In genomic region chr9:34651876-34652602, GRCh38 we compare ENCODE assay signal across 8 cellular contexts. TPM values are rescaled to one million over a fixed set of nuclear protein-coding genes. Genes with fewer than 3 reads are reported as not detected.
DNase-seq lines count a peak whose midpoint lies in the region; ATAC-seq and TF ChIP-seq lines count a peak whose summit lies in the region.

TSS of gene IL11RA (plus strand) at chr9:34652185. CDS start at chr9:34655218, 3,033 bp downstream.

- peak within 1 kb of the TSS; percentile 87 for H3K27ac ChIP-seq in RWPE1
- peak within 1 kb of the TSS; percentile 85 to 93 for H3K27ac ChIP-seq in right atrium auricular region
- peak within 1 kb of the TSS; percentile 30 for H3K27ac ChIP-seq in trophoblast cell (ENCODE audit: low read depth, low read length)

- H3K4me3 ChIP-seq in right atrium auricular region (peak within 1 kb of the TSS; percentile 29 to 52), trophoblast cell (ENCODE audit: low read depth, low read length) (peak within 1 kb of the TSS; percentile 55)

- H4K91ac ChIP-seq in trophoblast cell (ENCODE audit: low read depth, low read length) = peak within 1 kb of the TSS; percentile 62

- H3K79me2 ChIP-seq in trophoblast cell (ENCODE audit: control insufficient read depth, insufficient read depth, low read length, poor library complexity) = peaks cover 6% of the 10 kb centered on the region

- H3K79me1 ChIP-seq in trophoblast cell (ENCODE audit: low read length) = peaks cover 5% of the 10 kb centered on the region

- H3K36me3 ChIP-seq in right atrium auricular region (peaks cover 20% of the 10 kb centered on the region), trophoblast cell (ENCODE audit: control insufficient read depth in 1 of 2, insufficient read depth in 2 of 2, low read length in 2 of 2) (peaks cover 15 to 17% of the 10 kb centered on the region in 2 experiments)

- H3K23ac ChIP-seq in trophoblast cell (ENCODE audit: low read length) = no peak within 1 kb of the TSS

- POLR2A ChIA-PET in RWPE1 (lab: Yijun Ruan, JAX; ENCODE audit: low non-redundant PET) = interaction anchor here (0.6 to 1.3 kb wide), 3 partner anchors 13 to 15 kb away, joined by 3 to 4 read pairs (median 3); no protein-coding TSS in a partner anchor

- peak within 1 kb of the TSS; percentile 14 for H4K12ac ChIP-seq in trophoblast cell (ENCODE audit: low read depth, low read length)

- CTCF ChIA-PET in RWPE1 (lab: Yijun Ruan, JAX) = interaction anchor here (0.7 kb wide), 1 partner anchor 18 kb away, joined by 3 read pairs; no protein-coding TSS in a partner anchor

- H3K18ac ChIP-seq in trophoblast cell (ENCODE audit: low read length) = peak within 1 kb of the TSS; percentile 17

- WGBS in trophoblast cell (ENCODE audit: extremely low coverage, insufficient coverage, insufficient read length) = no CpG with 5 or more reads among the region's 24 CpGs

- peak within 1 kb of the TSS; percentile 73 for H4K8ac ChIP-seq in trophoblast cell (ENCODE audit: low read depth, low read length)

- no peak within 1 kb of the TSS for H3K4ac ChIP-seq in trophoblast cell (ENCODE audit: low read depth, low read length)

- H2AK5ac ChIP-seq in trophoblast cell (ENCODE audit: low read length) = peak within 1 kb of the TSS; percentile 32

- H3K4me2 ChIP-seq in trophoblast cell (ENCODE audit: low read length) = peak within 1 kb of the TSS; percentile 53

- H3K9ac ChIP-seq in trophoblast cell (ENCODE audit: low read length) = no peak within 1 kb of the TSS

- H3K9me3 ChIP-seq in right atrium auricular region (no peaks in the 10 kb centered on the region), trophoblast cell (ENCODE audit: insufficient read depth, low read depth, low read length) (peaks cover 3% of the 10 kb centered on the region)

- H3K27me3 ChIP-seq in right atrium auricular region = no peaks in the 10 kb centered on the region
- no peaks in the 10 kb centered on the region for H3K27me3 ChIP-seq in trophoblast cell (ENCODE audit: insufficient read depth, low read length)

- ATAC-seq in HG02970 (IDR thresholded peaks at IDR 0.05; ENCODE audit: low FRiP score, unreplicated experiment) = no peak

- H3K4me1 ChIP-seq in right atrium auricular region = peaks cover 0 to 82% of the 10 kb centered on the region in 2 donors
- peaks cover 34 to 36% of the 10 kb centered on the region in 2 experiments for H3K4me1 ChIP-seq in trophoblast cell (ENCODE audit: control insufficient read depth in 1 of 2, insufficient read depth in 2 of 2, low read length in 2 of 2)

- peak within 1 kb of the TSS; percentile 34 for H3K14ac ChIP-seq in trophoblast cell (ENCODE audit: low read length)

- DNase-seq in activated CD4-positive, alpha-beta T cell treated with anti-CD3 and anti-CD28 coated beads for 24 hours (ENCODE audit: low read depth in 2 of 2) = peak; percentile 39 to 45
- DNase-seq in activated CD4-positive, alpha-beta T cell treated with anti-CD3 and anti-CD28 coated beads for 1 hour = no peak
- DNase-seq in RWPE1 (ENCODE audit: low spot score) = peak; percentile 94
- peak in 55 of 58 donors; percentile 37 to 93 (median 76) for DNase-seq in anterior cingulate cortex (lab: John Stamatoyannopoulos, UW)
- peak; percentile 95 for DNase-seq in right atrium auricular region (ENCODE audit: low spot score)
- peak; percentile 84 to 89 for DNase-seq in trophoblast cell
- DNase-seq in Kasumi-1 (lab: John Stamatoyannopoulos, UW) = no peak

- H2AFZ ChIP-seq in trophoblast cell (ENCODE audit: insufficient read depth, low read length, poor library complexity) = peak within 1 kb of the TSS; percentile 37

- no peak within 1 kb of the TSS for H2BK12ac ChIP-seq in trophoblast cell (ENCODE audit: low read length)

- H2BK120ac ChIP-seq in trophoblast cell (ENCODE audit: insufficient read depth, low read length, poor library complexity) = peak within 1 kb of the TSS; percentile 18

- TF ChIP-seq CTCF in RWPE1 (conservative IDR thresholded peaks at IDR 0.05; ENCODE audit: low read depth) = no peak
- TF ChIP-seq CTCF in right atrium auricular region (IDR thresholded peaks at IDR 0.05) = no peak

- H2BK5ac ChIP-seq in trophoblast cell (ENCODE audit: low read depth, low read length, poor library complexity) = peak within 1 kb of the TSS; percentile 11

RNA-seq across cellular contexts. Expression of gene IL11RA, which starts in this region (rescaled TPM):
- total RNA-seq in right atrium auricular region = 100 to 1,000 TPM in 1 of 2 donors, 10 to 100 TPM in 1; 58.2 to 108 TPM
- 6.6 and 7.0 TPM in 2 replicates for polyA plus RNA-seq in trophoblast cell (2013)

Comparison
In these comparisons a context has a peak if more than half of its experiments do, and no peak if none do; other contexts are left out.
1. DNase-seq: peak in activated CD4-positive, alpha-beta T cell treated with anti-CD3 and anti-CD28 coated beads for 24 hours (2 of 2), RWPE1 (single experiment), anterior cingulate cortex (55 of 58), right atrium auricular region (single experiment) and trophoblast cell (2 of 2); none in activated CD4-positive, alpha-beta T cell treated with anti-CD3 and anti-CD28 coated beads for 1 hour (single experiment) and Kasumi-1 (0 of 2).
2. H3K27ac ChIP-seq: peak in every context shown above with its lines; median percentile 89 in right atrium auricular region; 87 in RWPE1; 30 in trophoblast cell.